8 cellular contexts compared by ENCODE assay signal in genomic region chr11:118912742-118913410, GRCh38. TPM values are rescaled to one million over a fixed set of nuclear protein-coding genes. Genes with fewer than 3 reads are reported as not detected.
DNase-seq lines count a peak whose midpoint lies in the region; ATAC-seq and TF ChIP-seq lines count a peak whose summit lies in the region.

No MANE protein-coding gene starts in this region.

- H3K27me3 ChIP-seq in tibial nerve = no peaks in the 10 kb centered on the region

- no peaks in the 10 kb centered on the region for H3K9me3 ChIP-seq in tibial nerve

- intact Hi-C loops in left colon (cut with DNase I, micrococcal nuclease) = no loop called here

- TF ChIP-seq CTCF in tibial nerve (IDR thresholded peaks at IDR 0.05) = no peak
- no peak for TF ChIP-seq CTCF in GM10248 (IDR thresholded peaks at IDR 0.05; ENCODE audit: control extremely low read depth, extremely low read depth, low read depth, missing control alignments)

- no peaks in the 10 kb centered on the region for H3K36me3 Mint-ChIP-seq in activated T-cell treated with anti-CD3 and anti-CD28 coated beads, Interleukin-2, amount 50 U/mL, for 4 hours (ENCODE audit: insufficient read depth)
- no peaks in the 10 kb centered on the region for H3K36me3 Mint-ChIP-seq in activated naive CD4-positive, alpha-beta T cell treated with anti-CD3 and anti-CD28 coated beads, Interleukin-2, amount 50 U/mL, for 72 hours

- DNase-seq in activated T-cell treated with anti-CD3 and anti-CD28 coated beads, Interleukin-2, amount 50 U/mL, for 4 hours = no peak
- no peak for DNase-seq in activated T-cell treated with anti-CD3 and anti-CD28 coated beads, Interleukin-2, amount 50 U/mL, for 1 hour
- peak in 1 of 2 donors; percentile 76 for DNase-seq in activated naive CD4-positive, alpha-beta T cell treated with anti-CD3 and anti-CD28 coated beads, Interleukin-2, amount 50 U/mL, for 72 hours (ENCODE audit: low spot score in 2 of 2)
- DNase-seq in left colon (peak in 1 of 2 donors; percentile 67), tibial nerve (ENCODE audit: low spot score in 2 of 2) (no peak), GM10248 (ENCODE audit: extremely low spot score) (no peak)

- ATAC-seq in activated T-cell treated with anti-CD3 and anti-CD28 coated beads, Interleukin-2, amount 50 U/mL, for 4 hours = no peak
- peak in 1 of 2 donors; percentile 0 for ATAC-seq in activated naive CD4-positive, alpha-beta T cell treated with anti-CD3 and anti-CD28 coated beads, Interleukin-2, amount 50 U/mL, for 72 hours
- ATAC-seq in left colon (peak; percentile 16), GM19324 (IDR thresholded peaks at IDR 0.05; ENCODE audit: low FRiP score, unreplicated experiment) (no peak)
- ATAC-seq in activated CD4-positive, CD25-positive, alpha-beta regulatory T cell treated with anti-CD3 and anti-CD28 coated beads, Interleukin-2, amount 50 U/mL, for 24 hours = no peak

- TF ChIP-seq EP300 in tibial nerve (IDR thresholded peaks at IDR 0.05) = no peak

- H3K4me1 ChIP-seq in tibial nerve = peaks cover 13 to 100% (median 95%) of the 10 kb centered on the region in 4 donors

- POLR2A ChIA-PET in GM10248 (lab: Yijun Ruan, JAX) = interaction anchor here (0.9 kb wide), 1 partner anchor 122 kb away, joined by 3 read pairs; the partner anchor contains the start of gene DDX6

- H3K4me3 Mint-ChIP-seq in activated T-cell treated with anti-CD3 and anti-CD28 coated beads, Interleukin-2, amount 50 U/mL, for 4 hours = peak overlapping the region; percentile 72

- 23 to 33% methylated on average over 10 to 12 of the region's 12 CpGs for WGBS in tibial nerve, 2 donors

- no peaks in the 10 kb centered on the region for H3K27me3 Mint-ChIP-seq in activated T-cell treated with anti-CD3 and anti-CD28 coated beads, Interleukin-2, amount 50 U/mL, for 4 hours (ENCODE audit: low read depth)

- H3K9me3 Mint-ChIP-seq in activated T-cell treated with anti-CD3 and anti-CD28 coated beads, Interleukin-2, amount 50 U/mL, for 4 hours = no peaks in the 10 kb centered on the region
- no peaks in the 10 kb centered on the region for H3K9me3 Mint-ChIP-seq in activated naive CD4-positive, alpha-beta T cell treated with anti-CD3 and anti-CD28 coated beads, Interleukin-2, amount 50 U/mL, for 72 hours

- CTCF ChIA-PET in GM10248 (lab: Yijun Ruan, JAX) = interaction anchor here (0.8 to 8.7 kb wide), 13 partner anchors 11 to 425 kb away, joined by 3 to 53 read pairs (median 3); partner anchors contain the start of genes BCL9L and UPK2

- peak overlapping the region; percentile 74 to 94 for H3K27ac Mint-ChIP-seq in activated naive CD4-positive, alpha-beta T cell treated with anti-CD3 and anti-CD28 coated beads, Interleukin-2, amount 50 U/mL, for 72 hours

- no peaks in the 10 kb centered on the region for H3K36me3 ChIP-seq in tibial nerve

- peak overlapping the region; percentile 88 to 97 (median 93) for H3K27ac ChIP-seq in tibial nerve

- H3K4me3 ChIP-seq in tibial nerve = no peak overlapping the region

- no peak for TF ChIP-seq POLR2A in tibial nerve (IDR thresholded peaks at IDR 0.05)

- H3K4me1 Mint-ChIP-seq in activated T-cell treated with anti-CD3 and anti-CD28 coated beads, Interleukin-2, amount 50 U/mL, for 4 hours (ENCODE audit: low read depth) = peaks cover 81% of the 10 kb centered on the region

RNA-seq across cellular contexts. Expression of gene BCL9L, which starts 12.8 kb away (rescaled TPM):
- total RNA-seq in activated T-cell treated with anti-CD3 and anti-CD28 coated beads, Interleukin-2, amount 50 U/mL, for 4 hours = 10 to 100 TPM; 26.1 to 31.2 (median 26.9) TPM
- total RNA-seq in activated naive CD4-positive, alpha-beta T cell treated with anti-CD3 and anti-CD28 coated beads, Interleukin-2, amount 50 U/mL, for 72 hours = 10 to 100 TPM; 46.6 to 57.4 TPM
- total RNA-seq in left colon (10 to 100 TPM; 36.4 to 36.5 TPM), tibial nerve (10 to 100 TPM; 15.7 to 36.0 (median 28.5) TPM)

RNA-seq across cellular contexts. Expression of gene CXCR5, which starts 29.2 kb away (rescaled TPM):
- total RNA-seq in activated T-cell treated with anti-CD3 and anti-CD28 coated beads, Interleukin-2, amount 50 U/mL, for 4 hours = 10 to 100 TPM; 17.6 to 30.8 (median 23.7) TPM
- 10 to 100 TPM in 1 of 2 donors, 1 to 10 TPM in 1; 9.3 to 25.9 TPM for total RNA-seq in activated naive CD4-positive, alpha-beta T cell treated with anti-CD3 and anti-CD28 coated beads, Interleukin-2, amount 50 U/mL, for 72 hours
- total RNA-seq in left colon (under 1 TPM; 0.12 to 0.39 TPM), tibial nerve (not detected)

RNA-seq across cellular contexts. Expression of gene UPK2, which starts 43.2 kb away (rescaled TPM):
- total RNA-seq in activated T-cell treated with anti-CD3 and anti-CD28 coated beads, Interleukin-2, amount 50 U/mL, for 4 hours = not detected
- total RNA-seq in activated naive CD4-positive, alpha-beta T cell treated with anti-CD3 and anti-CD28 coated beads, Interleukin-2, amount 50 U/mL, for 72 hours = 1 to 10 TPM in 1 of 2 donors, under 1 TPM in 1; 0.80 to 2.0 TPM
- not detected for total RNA-seq in left colon
- not detected for total RNA-seq in tibial nerve

RNA-seq across cellular contexts. Expression of gene FOXR1, which starts 58.7 kb away (rescaled TPM):
- not detected for total RNA-seq in activated T-cell treated with anti-CD3 and anti-CD28 coated beads, Interleukin-2, amount 50 U/mL, for 4 hours
- total RNA-seq in activated naive CD4-positive, alpha-beta T cell treated with anti-CD3 and anti-CD28 coated beads, Interleukin-2, amount 50 U/mL, for 72 hours = not detected
- total RNA-seq in left colon (not detected), tibial nerve (not detected)

Comparison
In these comparisons a context has a peak if more than half of its experiments do, and no peak if none do; other contexts are left out.
1. RNA of gene CXCR5, which starts 29.2 kb away (total RNA-seq): 9.3 to 25.9 TPM in activated naive CD4-positive, alpha-beta T cell treated with anti-CD3 and anti-CD28 coated beads, Interleukin-2, amount 50 U/mL, for 72 hours and 17.6 to 30.8 TPM in activated T-cell treated with anti-CD3 and anti-CD28 coated beads, Interleukin-2, amount 50 U/mL, for 4 hours; 0.12 to 0.39 TPM in left colon and not detected in tibial nerve; every median in the first group is over 4 times any median in the second.